In genomic region chr14:95319312-95320075, GRCh38 we compare ENCODE assay signal across 8 cellular contexts. TPM values are rescaled to one million over a fixed set of nuclear protein-coding genes. Genes with fewer than 3 reads are reported as not detected.
DNase-seq lines count a peak whose midpoint lies in the region; ATAC-seq and TF ChIP-seq lines count a peak whose summit lies in the region.

Gene CLMN, minus strand, starts transcription at chr14:95319908. Its CDS starts 116 bp downstream, at chr14:95319792.

- TF ChIP-seq CTCF in WI38 (IDR thresholded peaks at IDR 0.05; ENCODE audit: low read depth, low read length), result no peak
- TF ChIP-seq CTCF in dorsolateral prefrontal cortex (IDR thresholded peaks at IDR 0.05 in 54 of 56, conservative IDR thresholded peaks at IDR 0.05 in 2 of 56; ENCODE audit: low read depth in 1 of 56, partially characterized antibody in 56 of 56), result peak in 4 of 56 donors; percentile 7 to 19 (median 16)

- H3K27me3 ChIP-seq in dorsolateral prefrontal cortex, result no peaks in the 10 kb centered on the region

- H3K4me3 ChIP-seq in WI38 (ENCODE audit: low read depth, low read length) (peak within 1 kb of the TSS; percentile 47), dorsolateral prefrontal cortex (peak within 1 kb of the TSS; percentile 61 to 99 (median 85))

- peaks cover 19 to 29% (median 23%) of the 10 kb centered on the region in 3 donors for H3K4me1 Mint-ChIP-seq in IgD-negative memory B cell
- peaks cover 31% of the 10 kb centered on the region for H3K4me1 Mint-ChIP-seq in memory B cell
- peaks cover 12% of the 10 kb centered on the region for H3K4me1 Mint-ChIP-seq in stimulated activated naive CD8-positive, alpha-beta T cell treated with anti-CD3 and anti-CD28 coated beads, Interleukin-15, Interleukin-2, amounts not matched to agents 100 ng/mL and 50 ng/mL, for 24 hours (ENCODE audit: low read depth)

- peak within 1 kb of the TSS; percentile 78 to 90 (median 86) for H3K27ac Mint-ChIP-seq in IgD-negative memory B cell
- H3K27ac Mint-ChIP-seq in memory B cell, result peak within 1 kb of the TSS; percentile 86
- H3K27ac Mint-ChIP-seq in stimulated activated naive CD8-positive, alpha-beta T cell treated with anti-CD3 and anti-CD28 coated beads, Interleukin-15, Interleukin-2, amounts not matched to agents 100 ng/mL and 50 ng/mL, for 24 hours, result no peak within 1 kb of the TSS

- peak; percentile 17 for DNase-seq in stimulated activated CD8-positive, alpha-beta memory T cell treated with anti-CD3 and anti-CD28 coated beads, Interleukin-12 subunit alpha, Interleukin-12 subunit beta, amount 100 ng/mL, for 4 hours (ENCODE audit: low read depth)
- no peak for DNase-seq in stimulated activated CD8-positive, alpha-beta memory T cell treated with anti-CD3 and anti-CD28 coated beads, Interleukin-4, amount 100 ng/mL, for 48 hours
- DNase-seq in dorsolateral prefrontal cortex (peak in 1 of 10 donors; percentile 74), memory B cell (ENCODE audit: low spot score in 2 of 2) (peak; percentile 52 to 66)

- intact Hi-C loops in dorsolateral prefrontal cortex (cut with DNase I), result loop anchor here (2.0 to 10.0 kb wide), 6 partner anchors 43 to 205 kb away; no protein-coding TSS in a partner anchor

- H3K36me3 Mint-ChIP-seq in IgD-negative memory B cell (peaks cover 1% of the 10 kb centered on the region), memory B cell (peaks cover 1% of the 10 kb centered on the region)
- no peaks in the 10 kb centered on the region for H3K36me3 Mint-ChIP-seq in stimulated activated naive CD8-positive, alpha-beta T cell treated with anti-CD3 and anti-CD28 coated beads, Interleukin-15, Interleukin-2, amounts not matched to agents 100 ng/mL and 50 ng/mL, for 24 hours (ENCODE audit: low read depth)

- peak; percentile 77 for ATAC-seq in memory B cell (ENCODE audit: low read depth)
- ATAC-seq in GM21737 (IDR thresholded peaks at IDR 0.05; ENCODE audit: unreplicated experiment), result no peak

- peak within 1 kb of the TSS; percentile 79 to 100 (median 96) for H3K27ac ChIP-seq in dorsolateral prefrontal cortex

- H3K4me3 Mint-ChIP-seq in IgD-negative memory B cell (peak within 1 kb of the TSS; percentile 85 to 96 (median 92)), memory B cell (peak within 1 kb of the TSS; percentile 91)
- H3K4me3 Mint-ChIP-seq in stimulated activated naive CD8-positive, alpha-beta T cell treated with anti-CD3 and anti-CD28 coated beads, Interleukin-15, Interleukin-2, amounts not matched to agents 100 ng/mL and 50 ng/mL, for 24 hours, result peak within 1 kb of the TSS; percentile 68

- H3K9me3 Mint-ChIP-seq in IgD-negative memory B cell, result no peaks in the 10 kb centered on the region
- H3K9me3 Mint-ChIP-seq in memory B cell, result no peaks in the 10 kb centered on the region
- H3K9me3 Mint-ChIP-seq in stimulated activated naive CD8-positive, alpha-beta T cell treated with anti-CD3 and anti-CD28 coated beads, Interleukin-15, Interleukin-2, amounts not matched to agents 100 ng/mL and 50 ng/mL, for 24 hours, result no peaks in the 10 kb centered on the region

- no peaks in the 10 kb centered on the region for H3K27me3 Mint-ChIP-seq in IgD-negative memory B cell
- H3K27me3 Mint-ChIP-seq in memory B cell, result no peaks in the 10 kb centered on the region
- peaks cover 41% of the 10 kb centered on the region for H3K27me3 Mint-ChIP-seq in stimulated activated naive CD8-positive, alpha-beta T cell treated with anti-CD3 and anti-CD28 coated beads, Interleukin-15, Interleukin-2, amounts not matched to agents 100 ng/mL and 50 ng/mL, for 24 hours

RNA-seq across cellular contexts. Expression of gene CLMN, which starts in this region (rescaled TPM):
- polyA plus RNA-seq in IgD-negative memory B cell, result 8.2 TPM
- 100 to 1,000 TPM in 37 of 120 experiments, 10 to 100 TPM in 83; 22.3 to 262 (median 78.6) TPM for total RNA-seq in dorsolateral prefrontal cortex
